Comparison of ENCODE assay signal across 13 cellular contexts in genomic region chr12:67988600-67988999, GRCh38. TPM values are rescaled to one million over a fixed set of nuclear protein-coding genes. Genes with fewer than 3 reads are reported as not detected.
A peak's percentile ranks its signal among the peaks of the same experiment; 100 is the strongest.
DNase-seq lines count a peak whose midpoint lies in the region; ATAC-seq and TF ChIP-seq lines count a peak whose summit lies in the region.
"Had no signal": no experiment of that assay in that cellular context is flagged by ENCODE, and none has a peak within 500 bp of the region (broad histone marks: within the 10 kb centered on the region; RNA-seq: fewer than 3 reads in every experiment).

No MANE protein-coding gene starts in this region.

- H3K36me3 ChIP-seq in neural progenitor cell = no peaks in the 10 kb centered on the region
- H3K36me3 ChIP-seq in vagina = no peaks in the 10 kb centered on the region
- H3K36me3 ChIP-seq: lower lobe of right lung had no signal

- H3K4me3 Mint-ChIP-seq in neural progenitor cell = no peak overlapping the region

- H3K4me3 ChIP-seq in neural progenitor cell (no peak overlapping the region), vagina (no peak overlapping the region)
- H3K4me3 ChIP-seq: A549, lower lobe of right lung had no signal

- no peak for DNase-seq in activated CD4-positive, CD25-positive, alpha-beta regulatory T cell (lab: John Stamatoyannopoulos, UW)
- DNase-seq in neural progenitor cell (ENCODE audit: low spot score) (peak; percentile 35), NCI-H128 (lab: John Stamatoyannopoulos, UW; ENCODE audit: unreplicated experiment) (no peak), vagina (ENCODE audit: extremely low spot score in 2 of 2) (no peak)
- no peak for DNase-seq in stimulated activated CD4-positive, alpha-beta T cell treated with anti-CD3 and anti-CD28 coated beads, Interleukin-2, amount 100 ng/mL, for 48 hours
- DNase-seq: lower lobe of right lung had no signal

- H3F3A ChIP-seq in neural progenitor cell (ENCODE audit: low read depth) = peaks cover 6% of the 10 kb centered on the region

- no peaks in the 10 kb centered on the region for H3K27me3 Mint-ChIP-seq in neural progenitor cell (ENCODE audit: insufficient read depth, low read depth)

- H3K9me3 ChIP-seq in neural progenitor cell (ENCODE audit: low read depth) (no peaks in the 10 kb centered on the region), vagina (no peaks in the 10 kb centered on the region)
- H3K9me3 ChIP-seq: A549, lower lobe of right lung had no signal

- H3K27ac ChIP-seq in neural progenitor cell (no peak overlapping the region), vagina (no peak overlapping the region)
- H3K27ac ChIP-seq: A549, lower lobe of right lung had no signal

- no peak overlapping the region for H3K27ac Mint-ChIP-seq in neural progenitor cell

- intact Hi-C loops in vagina (cut with DNase I) = no loop called here

- H3K4me1 Mint-ChIP-seq in neural progenitor cell = no peaks in the 10 kb centered on the region

- no peaks in the 10 kb centered on the region for H3K9me3 Mint-ChIP-seq in neural progenitor cell

- H3K4me1 ChIP-seq in neural progenitor cell (peaks cover 12% of the 10 kb centered on the region), vagina (no peaks in the 10 kb centered on the region)
- H3K4me1 ChIP-seq: A549, lower lobe of right lung had no signal

- TF ChIP-seq CTCF in neural progenitor cell (IDR thresholded peaks at IDR 0.05) = no peak
- TF ChIP-seq CTCF in vagina (IDR thresholded peaks at IDR 0.05) = no peak

- no peaks in the 10 kb centered on the region for H3K36me3 Mint-ChIP-seq in neural progenitor cell

- H3K27me3 ChIP-seq in neural progenitor cell = no peaks in the 10 kb centered on the region
- no peaks in the 10 kb centered on the region for H3K27me3 ChIP-seq in vagina

- H4K20me1 ChIP-seq in neural progenitor cell (ENCODE audit: low read depth) = no peaks in the 10 kb centered on the region

- no peak for TF ChIP-seq POLR2A in vagina (IDR thresholded peaks at IDR 0.05)

- H3K79me2 ChIP-seq in neural progenitor cell (ENCODE audit: low read depth) = no peaks in the 10 kb centered on the region

- no peak overlapping the region for H3K9ac ChIP-seq in neural progenitor cell

- no peak overlapping the region for H2AFZ ChIP-seq in neural progenitor cell (replicated peaks)

- H3K4me2 ChIP-seq in neural progenitor cell = peak overlapping the region; percentile 4
- H3K4me2 ChIP-seq: A549 had no signal

- ATAC-seq in activated CD4-positive, CD25-positive, alpha-beta regulatory T cell treated with anti-CD3 and anti-CD28 coated beads, Interleukin-2, amount 50 U/mL, for 24 hours = peak; percentile 55 to 57
- ATAC-seq in GM21717 (IDR thresholded peaks at IDR 0.05; ENCODE audit: unreplicated experiment) = peak; percentile 87
- peak; percentile 79 for ATAC-seq in HG03432 (IDR thresholded peaks at IDR 0.05; ENCODE audit: unreplicated experiment)
- ATAC-seq: A549, lower lobe of right lung had no signal

RNA-seq across cellular contexts. Expression of gene IFNG-AS1, which starts 0.6 kb away (rescaled TPM):
- not detected in 2 replicates for total RNA-seq in neural progenitor cell (ENCODE audit: low replicate concordance)
- total RNA-seq in vagina = not detected
- total RNA-seq: epithelial cell of proximal tubule; lower lobe of right lung; MCF 10A; T-helper 2 cell treated with Interferon-gamma antibody and Interleukin-4, amounts not matched to agents 100 ng/mL and 5 ng/mL, for 36 hours had no signal
